In the genomic region with DNA sequence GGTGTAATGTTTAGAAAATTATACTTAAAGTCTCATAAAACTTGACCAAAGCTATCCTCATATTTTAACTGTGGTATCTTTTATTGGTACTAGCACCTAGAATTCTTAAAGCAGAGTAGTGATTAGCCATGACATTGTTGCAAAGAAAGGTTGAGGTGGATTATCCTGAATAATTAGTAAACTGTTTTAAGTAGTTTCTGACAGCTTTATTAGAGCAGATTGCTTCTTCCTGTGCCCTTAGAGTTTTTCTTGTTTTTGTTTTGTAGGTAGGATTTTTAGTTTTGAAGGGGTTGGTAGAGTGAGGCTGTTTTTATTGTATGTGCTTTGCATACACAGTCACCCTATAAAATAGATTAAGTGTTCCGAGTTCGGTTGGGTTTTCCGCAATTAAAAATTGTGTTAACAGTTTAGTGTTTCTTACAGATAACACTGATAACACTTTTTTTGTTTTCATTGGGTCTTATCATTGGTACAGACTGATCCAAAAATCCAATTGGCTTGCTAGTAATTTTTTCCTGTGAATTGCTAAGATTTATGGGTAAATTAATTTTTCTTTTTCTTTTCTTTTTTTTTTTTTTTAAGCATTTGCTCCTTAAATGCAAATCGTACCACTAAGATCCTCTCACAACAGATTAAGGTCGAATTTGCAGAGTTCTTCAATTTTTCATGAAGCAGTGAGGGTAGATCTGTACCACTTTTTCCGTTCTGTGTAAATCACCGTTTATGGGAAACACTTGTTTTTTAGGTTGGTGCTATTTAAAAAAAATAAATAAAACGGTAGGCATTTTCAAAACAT, we compare ENCODE assay signal across 1 cellular context.
TF ChIP-seq lines count a peak whose summit lies in the region.

No MANE protein-coding gene starts in this region.

TF ChIP-seq in HCT116, 20 proteins besides CTCF, POLR2A, EP300 and RAD21 (continued from another document):
- no peak for TF ChIP-seq SP1 (IDR thresholded peaks at IDR 0.05; ENCODE audit: low read depth)
- TF ChIP-seq, protein P1, sequence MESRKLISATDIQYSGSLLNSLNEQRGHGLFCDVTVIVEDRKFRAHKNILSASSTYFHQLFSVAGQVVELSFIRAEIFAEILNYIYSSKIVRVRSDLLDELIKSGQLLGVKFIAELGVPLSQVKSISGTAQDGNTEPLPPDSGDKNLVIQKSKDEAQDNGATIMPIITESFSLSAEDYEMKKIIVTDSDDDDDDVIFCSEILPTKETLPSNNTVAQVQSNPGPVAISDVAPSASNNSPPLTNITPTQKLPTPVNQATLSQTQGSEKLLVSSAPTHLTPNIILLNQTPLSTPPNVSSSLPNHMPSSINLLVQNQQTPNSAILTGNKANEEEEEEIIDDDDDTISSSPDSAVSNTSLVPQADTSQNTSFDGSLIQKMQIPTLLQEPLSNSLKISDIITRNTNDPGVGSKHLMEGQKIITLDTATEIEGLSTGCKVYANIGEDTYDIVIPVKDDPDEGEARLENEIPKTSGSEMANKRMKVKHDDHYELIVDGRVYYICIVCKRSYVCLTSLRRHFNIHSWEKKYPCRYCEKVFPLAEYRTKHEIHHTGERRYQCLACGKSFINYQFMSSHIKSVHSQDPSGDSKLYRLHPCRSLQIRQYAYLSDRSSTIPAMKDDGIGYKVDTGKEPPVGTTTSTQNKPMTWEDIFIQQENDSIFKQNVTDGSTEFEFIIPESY (IDR thresholded peaks at IDR 0.05; ENCODE audit: extremely low read depth, insufficient replicate concordance, low read length) = no peak
- no peak for TF ChIP-seq TCF7L2 (IDR thresholded peaks at IDR 0.05; ENCODE audit: borderline replicate concordance, extremely low read depth, insufficient read depth, insufficient read length)
- TF ChIP-seq EZH2phosphoT487 (IDR thresholded peaks at IDR 0.05; ENCODE audit: borderline replicate concordance) = no peak
- TF ChIP-seq, protein P2, sequence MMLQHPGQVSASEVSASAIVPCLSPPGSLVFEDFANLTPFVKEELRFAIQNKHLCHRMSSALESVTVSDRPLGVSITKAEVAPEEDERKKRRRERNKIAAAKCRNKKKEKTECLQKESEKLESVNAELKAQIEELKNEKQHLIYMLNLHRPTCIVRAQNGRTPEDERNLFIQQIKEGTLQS (IDR thresholded peaks at IDR 0.05) = no peak
- no peak for TF ChIP-seq JUND (IDR thresholded peaks at IDR 0.05)
- TF ChIP-seq ZFX (IDR thresholded peaks at IDR 0.05) = no peak
- no peak for TF ChIP-seq EGR1 (IDR thresholded peaks at IDR 0.05; ENCODE audit: low read depth)
- TF ChIP-seq CEBPB (IDR thresholded peaks at IDR 0.05; ENCODE audit: low read depth) = no peak
TF ChIP-seq in HCT116: peak in this region for 0.
